ENCODE assay signal across 1 cellular context in genomic region chr20:31539636-31540035, GRCh38.
A peak's percentile ranks its signal among the peaks of the same experiment; 100 is the strongest.
TF ChIP-seq lines count a peak whose summit lies in the region.

No MANE protein-coding gene starts in this region.

TF ChIP-seq in HepG2, 621 proteins besides CTCF, POLR2A, EP300 and RAD21:
- 0 out of 2 replicates have a peak, but pooled peaks have one; percentile 39 for TF ChIP-seq CBX5 (CRISPR knock-in tag; IDR thresholded peaks at IDR 0.05; ENCODE audit: borderline replicate concordance)
- 0 out of 2 replicates have a peak, but pooled peaks have one; percentile 3 for TF ChIP-seq ZNF574 (CRISPR knock-in tag; IDR thresholded peaks at IDR 0.05)
